12 cellular contexts compared by ENCODE assay signal in the genomic region with DNA sequence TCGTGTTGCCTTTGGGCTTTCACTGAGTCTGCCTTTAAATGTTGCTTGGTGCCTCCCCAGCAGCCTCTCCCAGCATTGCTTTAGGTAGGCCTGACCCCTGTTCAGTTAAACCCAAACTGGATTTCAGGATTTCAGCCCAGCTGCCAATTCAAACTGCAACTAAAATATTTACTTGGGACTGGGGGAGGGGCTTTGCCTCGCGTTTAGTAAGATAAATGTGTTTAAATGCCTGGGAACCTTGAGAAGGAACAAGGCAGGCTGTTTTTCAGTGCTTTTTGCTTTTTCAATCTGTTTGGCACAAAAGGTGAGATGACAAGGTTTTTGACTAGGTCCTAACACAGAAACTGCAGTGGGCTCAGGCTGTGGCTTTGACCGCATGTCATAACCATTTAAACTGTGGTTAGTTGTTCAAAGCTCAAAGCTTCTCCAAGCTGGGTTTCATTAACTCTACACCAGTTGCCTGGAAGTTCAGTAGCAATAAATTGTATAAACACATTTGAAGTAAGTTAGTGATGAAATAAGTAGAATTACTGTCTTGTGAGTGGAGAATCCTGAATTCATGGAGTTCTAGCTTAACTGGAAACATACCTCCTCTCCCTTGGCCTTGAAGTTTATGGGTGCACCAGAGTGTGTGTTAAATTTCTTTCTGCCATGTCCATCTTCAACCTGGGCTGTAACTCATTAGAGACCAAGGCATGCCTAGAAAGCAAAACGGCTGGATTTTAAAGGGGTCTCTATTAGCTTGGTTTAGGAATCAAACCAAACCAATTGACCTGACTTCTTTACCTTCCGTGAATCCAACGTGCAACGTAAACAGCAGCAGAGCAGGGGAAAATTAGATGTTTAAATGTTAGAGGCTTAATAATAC. TPM values are rescaled to one million over a fixed set of nuclear protein-coding genes. Genes with fewer than 3 reads are reported as not detected.
DNase-seq lines count a peak whose midpoint lies in the region; FAIRE-seq and TF ChIP-seq lines count a peak whose summit lies in the region.
"Had no signal": no experiment of that assay in that cellular context is flagged by ENCODE, and none has a peak within 500 bp of the region (broad histone marks: within the 10 kb centered on the region; RNA-seq: fewer than 3 reads in every experiment).

No MANE protein-coding gene starts in this region.

- DNase-seq in DMS 273 (lab: John Stamatoyannopoulos, UW; ENCODE audit: unreplicated experiment) (peak; percentile 63), DMS 273 treated with DMSO at 0.1 percent for 48 hours (lab: John Stamatoyannopoulos, UW) (no peak), astrocyte (ENCODE audit: low read depth) (peak; percentile 93), iris pigment epithelial cell (ENCODE audit: low read depth) (peak; percentile 81), thyroid gland (peak in 1 of 2 donors; percentile 55), erythroblast (lab: John Stamatoyannopoulos, UW) (no peak), HPDE6-E6E7 (ENCODE audit: extremely low spot score) (no peak), middle frontal gyrus (ENCODE audit: extremely low spot score, low spot score) (no peak)
- DNase-seq: NCI-H1092 had no signal

- H3K9me3 Mint-ChIP-seq in astrocyte (ENCODE audit: unreplicated experiment): no peaks in the 10 kb centered on the region

- H3K9me3 ChIP-seq in astrocyte (ENCODE audit: insufficient read depth, low read depth, low read length) (no peaks in the 10 kb centered on the region), thyroid gland (no peaks in the 10 kb centered on the region)

- H3K27me3 ChIP-seq in astrocyte (ENCODE audit: insufficient read depth, low read length) (no peaks in the 10 kb centered on the region), thyroid gland (no peaks in the 10 kb centered on the region)

- no peaks in the 10 kb centered on the region for H3K27me3 Mint-ChIP-seq in astrocyte (ENCODE audit: low read depth, unreplicated experiment)

- intact Hi-C loops in thyroid gland (cut with DNase I): no loop called here

- peak overlapping the region; percentile 99 for H3K4me3 Mint-ChIP-seq in astrocyte (ENCODE audit: unreplicated experiment)

- no peak overlapping the region for H3K4me3 ChIP-seq in astrocyte (ENCODE audit: insufficient read depth, low read depth, low read length)
- H3K4me3 ChIP-seq in thyroid gland (replicated peaks in 1 of 3): no peak overlapping the region

- H3K36me3 ChIP-seq in astrocyte (ENCODE audit: insufficient read depth, low read length): no peaks in the 10 kb centered on the region
- no peaks in the 10 kb centered on the region for H3K36me3 ChIP-seq in thyroid gland

- peaks cover 18% of the 10 kb centered on the region for H3K36me3 Mint-ChIP-seq in astrocyte (ENCODE audit: low read depth, unreplicated experiment)

- peaks cover 57% of the 10 kb centered on the region for H3K4me1 Mint-ChIP-seq in astrocyte (ENCODE audit: low read depth, unreplicated experiment)

- H3K27ac ChIP-seq in astrocyte (ENCODE audit: low read depth, low read length) (peak overlapping the region; percentile 79), thyroid gland (peak overlapping the region; percentile 54 to 89 (median 82))
- H3K27ac ChIP-seq: 22Rv1 had no signal

- peak; percentile 45 for FAIRE-seq in astrocyte (lab: Jason Lieb, UNC)
- FAIRE-seq: GM18507 had no signal

- no peak for TF ChIP-seq CTCF in astrocyte (IDR thresholded peaks at IDR 0.05; ENCODE audit: insufficient read depth, low read depth, low read length)
- TF ChIP-seq CTCF in thyroid gland (IDR thresholded peaks at IDR 0.05): no peak

- peak overlapping the region; percentile 84 for H3K27ac Mint-ChIP-seq in astrocyte (ENCODE audit: unreplicated experiment)

- H2AFZ ChIP-seq in astrocyte (ENCODE audit: low read depth, low read length): no peak overlapping the region

- H3K9ac ChIP-seq in astrocyte (ENCODE audit: low read length): peak overlapping the region; percentile 92

- H3K79me2 ChIP-seq in astrocyte (ENCODE audit: insufficient read depth, low read length): peaks cover 59% of the 10 kb centered on the region

- peaks cover 26% of the 10 kb centered on the region for H4K20me1 ChIP-seq in astrocyte (ENCODE audit: insufficient read depth, low read length)

- no peak for TF ChIP-seq POLR2A in thyroid gland (IDR thresholded peaks at IDR 0.05)
- TF ChIP-seq POLR2A in erythroblast (IDR thresholded peaks at IDR 0.05; ENCODE audit: low read length): no peak

- H3K4me2 ChIP-seq in astrocyte (ENCODE audit: low read length): peak overlapping the region; percentile 96

- H3K4me1 ChIP-seq in astrocyte (ENCODE audit: insufficient read depth, low read length): peaks cover 50% of the 10 kb centered on the region
- peaks cover 39 to 63% of the 10 kb centered on the region in 2 donors for H3K4me1 ChIP-seq in thyroid gland

- WGBS in thyroid gland, 2 donors: 66 to 70% methylated on average over 8 of the region's 8 CpGs

RNA-seq across cellular contexts. Expression of a gene that starts 3.6 kb away (rescaled TPM):
- 53.4 and 69.9 TPM in 2 replicates for total RNA-seq in astrocyte
- 10 to 100 TPM in 3 of 4 donors, 1 to 10 TPM in 1; 6.3 to 28.0 (median 18.7) TPM for total RNA-seq in thyroid gland
- total RNA-seq: T-helper 1 cell treated with Interleukin-12 subunit alpha and Interleukin-12 subunit beta and Interleukin-4 antibody, amounts not matched to agents 30 ng/mL and 1 ng/mL, for 36 hours had no signal

RNA-seq across cellular contexts. Expression of a gene that starts 56.8 kb away (rescaled TPM):
- total RNA-seq in astrocyte (11.6 and 11.9 TPM in 2 replicates), thyroid gland (10 to 100 TPM; 24.2 to 31.5 (median 26.1) TPM)

Comparison
In these comparisons a context has a peak if more than half of its experiments do, and no peak if none do; other contexts are left out.
1. DNase-seq: peak in DMS 273 (single experiment), astrocyte (single experiment) and iris pigment epithelial cell (single experiment); none in DMS 273 treated with DMSO at 0.1 percent for 48 hours (single experiment), erythroblast (0 of 2), HPDE6-E6E7 (single experiment) and middle frontal gyrus (single experiment).